15 cellular contexts compared by ENCODE assay signal in the genomic region with DNA sequence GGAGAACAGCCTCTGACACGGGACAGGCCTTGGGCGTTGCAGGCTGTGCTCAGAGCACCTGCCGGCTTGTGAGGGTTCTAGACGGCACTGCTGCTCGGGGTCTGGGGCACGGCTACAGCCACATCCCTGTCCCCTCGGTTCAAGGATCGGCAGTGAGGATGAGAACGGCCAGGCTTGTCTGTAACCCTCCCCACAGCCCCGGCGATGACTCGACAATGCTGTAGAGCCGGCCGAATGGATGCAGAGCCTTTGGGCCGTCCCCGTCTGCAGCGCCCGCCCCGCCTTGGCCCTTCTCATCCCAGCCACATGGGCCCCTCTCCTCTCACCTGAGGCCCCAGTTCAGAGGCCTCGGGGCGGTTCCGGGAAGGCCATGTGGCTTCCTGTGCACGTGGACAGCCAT.
"Had no signal": no experiment of that assay in that cellular context is flagged by ENCODE, and none has a peak within 500 bp of the region (broad histone marks: within the 10 kb centered on the region; RNA-seq: fewer than 3 reads in every experiment).

No MANE protein-coding gene starts in this region.

- H3K27ac Mint-ChIP-seq: activated naive CD8-positive, alpha-beta T cell treated with anti-CD3 and anti-CD28 coated beads, Interleukin-2, amount 10 ng/mL, durations not matched to agents 7 days and 5 days; mesothelial cell of epicardium; natural killer cell treated with Interleukin-12 subunit alpha and Interleukin-12 subunit beta and Interleukin-15 and Interleukin-18, amount 100 ng/mL, for 72 hours; stimulated activated naive CD8-positive, alpha-beta T cell treated with anti-CD3 and anti-CD28 coated beads, Interleukin-15, Interleukin-2, amounts not matched to agents 100 ng/mL and 50 ng/mL, for 24 hours had no signal

- H3K9me3 Mint-ChIP-seq: activated naive CD8-positive, alpha-beta T cell treated with anti-CD3 and anti-CD28 coated beads, Interleukin-2, amount 10 ng/mL, durations not matched to agents 7 days and 5 days; mesothelial cell of epicardium; natural killer cell treated with Interleukin-12 subunit alpha and Interleukin-12 subunit beta and Interleukin-15 and Interleukin-18, amount 100 ng/mL, for 72 hours; stimulated activated naive CD8-positive, alpha-beta T cell treated with anti-CD3 and anti-CD28 coated beads, Interleukin-15, Interleukin-2, amounts not matched to agents 100 ng/mL and 50 ng/mL, for 24 hours had no signal

- DNase-seq: activated CD4-positive, alpha-beta T cell treated with anti-CD3 and anti-CD28 coated beads for 1 hour; activated CD8-positive, alpha-beta memory T cell treated with anti-CD3 and anti-CD28 coated beads for 24 hours; activated naive CD4-positive, alpha-beta T cell treated with Interleukin-2 at 50 U/mL for 16 hours; activated naive CD8-positive, alpha-beta T cell treated with anti-CD3 and anti-CD28 coated beads, Interleukin-2, amount 10 ng/mL, durations not matched to agents 7 days and 5 days; body of pancreas; erythroblast; hypothalamus; nucleus accumbens; retina; SW 1271; upper lobe of right lung; WERI-Rb-1 had no signal

- H3K4me3 Mint-ChIP-seq: activated naive CD8-positive, alpha-beta T cell treated with anti-CD3 and anti-CD28 coated beads, Interleukin-2, amount 10 ng/mL, durations not matched to agents 7 days and 5 days; mesothelial cell of epicardium; natural killer cell treated with Interleukin-12 subunit alpha and Interleukin-12 subunit beta and Interleukin-15 and Interleukin-18, amount 100 ng/mL, for 72 hours; stimulated activated naive CD8-positive, alpha-beta T cell treated with anti-CD3 and anti-CD28 coated beads, Interleukin-15, Interleukin-2, amounts not matched to agents 100 ng/mL and 50 ng/mL, for 24 hours had no signal

- ATAC-seq: body of pancreas; natural killer cell treated with Interleukin-12 subunit alpha and Interleukin-12 subunit beta and Interleukin-15 and Interleukin-18, amount 100 ng/mL, for 72 hours; upper lobe of right lung had no signal

- H3K27me3 Mint-ChIP-seq: stimulated activated naive CD8-positive, alpha-beta T cell treated with anti-CD3 and anti-CD28 coated beads, Interleukin-15, Interleukin-2, amounts not matched to agents 100 ng/mL and 50 ng/mL, for 24 hours had no signal
